ENCODE assay signal across 22 cellular contexts in the genomic region with DNA sequence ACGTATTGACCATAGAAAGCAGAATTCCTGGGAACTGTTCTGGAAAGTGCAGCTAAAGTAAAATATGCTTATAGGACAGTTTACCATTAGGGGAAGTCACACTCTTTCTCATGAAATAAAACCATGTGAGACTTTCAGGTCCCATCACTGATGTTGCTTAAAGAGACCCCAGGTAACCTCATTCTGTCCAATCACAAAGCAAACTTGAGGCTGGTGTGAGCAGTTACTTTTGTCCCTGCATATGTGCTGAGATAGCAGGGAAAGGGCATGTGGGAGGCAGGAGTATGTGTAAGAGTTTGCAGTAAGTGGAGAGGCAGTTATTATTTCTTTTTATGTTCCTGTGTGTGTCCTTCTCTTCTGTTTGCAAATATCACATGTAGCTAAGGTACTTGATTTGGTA. TPM values are rescaled to one million over a fixed set of nuclear protein-coding genes. Genes with fewer than 3 reads are reported as not detected.
DNase-seq lines count a peak whose midpoint lies in the region; ATAC-seq, FAIRE-seq and TF ChIP-seq lines count a peak whose summit lies in the region.
"Had no signal": no experiment of that assay in that cellular context is flagged by ENCODE, and none has a peak within 500 bp of the region (broad histone marks: within the 10 kb centered on the region; RNA-seq: fewer than 3 reads in every experiment).

No MANE protein-coding gene starts in this region.

- peak overlapping the region; percentile 22; the same call in 1 of the 2 replicates for H3K27ac Mint-ChIP-seq in GM23338
- H3K27ac Mint-ChIP-seq: HFFc6 had no signal

- no peak overlapping the region for H3K4me3 ChIP-seq in GM23338
- H3K4me3 ChIP-seq in Karpas-422 (ENCODE audit: low read length) = no peak overlapping the region
- no peak overlapping the region for H3K4me3 ChIP-seq in K562
- no peak overlapping the region for H3K4me3 ChIP-seq in HepG2 (replicated peaks in 1 of 3; ENCODE audit: insufficient read depth in 1 of 3, low read depth in 2 of 3, low read length in 3 of 3)
- H3K4me3 ChIP-seq: GM12878 had no signal

- no peaks in the 10 kb centered on the region for H3K36me3 Mint-ChIP-seq in GM23338 (ENCODE audit: low read depth)
- H3K36me3 Mint-ChIP-seq: CD14-positive monocyte; CD8-positive, alpha-beta memory T cell; IgD-negative memory B cell had no signal

- H3K36me3 ChIP-seq in GM23338 (ENCODE audit: insufficient read depth) = no peaks in the 10 kb centered on the region
- H3K36me3 ChIP-seq in Karpas-422 (ENCODE audit: insufficient read depth, low read length) = no peaks in the 10 kb centered on the region
- no peaks in the 10 kb centered on the region for H3K36me3 ChIP-seq in K562 (ENCODE audit: control insufficient read depth, insufficient read depth, low read length)
- H3K36me3 ChIP-seq in HepG2 (replicated peaks in 1 of 2; ENCODE audit: control insufficient read depth in 1 of 2, insufficient read depth in 2 of 2, low read length in 2 of 2) = no peaks in the 10 kb centered on the region

- no peak for TF ChIP-seq RAD21 in K562 (CRISPR knock-in tag; conservative IDR thresholded peaks at IDR 0.05 in 1 of 2, IDR thresholded peaks at IDR 0.05 in 1 of 2)
- TF ChIP-seq RAD21 in HepG2 (CRISPR knock-in tag; IDR thresholded peaks at IDR 0.05) = no peak

- H3K4me1 ChIP-seq in GM23338 (ENCODE audit: insufficient read depth) (peaks cover 14% of the 10 kb centered on the region), Karpas-422 (ENCODE audit: low read length) (0 out of 2 replicates have a peak, but pooled peaks cover 4% of the 10 kb centered on the region), K562 (replicated peaks in 1 of 2; ENCODE audit: control insufficient read depth in 2 of 2, insufficient read depth in 2 of 2, low read length in 2 of 2) (no peaks in the 10 kb centered on the region), HepG2 (ENCODE audit: insufficient read depth, low read length) (peaks cover 10% of the 10 kb centered on the region)

- H3K9ac ChIP-seq in Karpas-422 (ENCODE audit: low read length) = no peak overlapping the region
- no peak overlapping the region for H3K9ac ChIP-seq in K562 (ENCODE audit: insufficient read depth in 1 of 2, low read depth in 2 of 2, low read length in 2 of 2)
- no peak overlapping the region for H3K9ac ChIP-seq in HepG2 (ENCODE audit: insufficient read depth, low read depth, low read length)
- H3K9ac ChIP-seq: KMS-11 had no signal

- intact Hi-C loops in K562 (cut with micrococcal nuclease) = no loop called here
- intact Hi-C loops in HepG2 (cut with micrococcal nuclease; ENCODE audit: unreplicated experiment) = no loop called here
- intact Hi-C loops in Right ventricle myocardium inferior (cut with DNase I) = no loop called here

- DNase-seq in GM23338 (ENCODE audit: low spot score) (no peak), Karpas-422 (no peak), K562 (ENCODE audit: extremely low read depth in 1 of 4, low spot score in 3 of 4) (no peak), HepG2 (ENCODE audit: low spot score) (no peak), Right ventricle myocardium inferior (ENCODE audit: missing footprints) (no peak), COR-L47 (lab: John Stamatoyannopoulos, UW) (no peak)
- DNase-seq: CD8-positive, alpha-beta memory T cell; DMS 273 treated with DMSO at 0.1 percent for 48 hours; DMS79; HCEC 1CT; HFFc6 had no signal

- TF ChIP-seq EP300 in K562 (IDR thresholded peaks at IDR 0.05; ENCODE audit: low read length) (no peak), HepG2 (IDR thresholded peaks at IDR 0.05; ENCODE audit: low read depth in 2 of 2, low read length in 2 of 2) (no peak), HepG2 (CRISPR knock-in tag; IDR thresholded peaks at IDR 0.05; ENCODE audit: borderline replicate concordance) (no peak)

- no peaks in the 10 kb centered on the region for H3F3A ChIP-seq in GM23338 (replicated peaks; ENCODE audit: low read depth)

- H3K27me3 ChIP-seq in GM23338 (ENCODE audit: insufficient read depth) (no peaks in the 10 kb centered on the region), Karpas-422 (ENCODE audit: low read length) (no peaks in the 10 kb centered on the region), K562 (ENCODE audit: control insufficient read depth in 2 of 2, insufficient read depth in 2 of 2, low read length in 2 of 2) (peaks cover 3 to 9% of the 10 kb centered on the region in 2 experiments; a peak in 3 of 5 replicates), HepG2 (ENCODE audit: control insufficient read depth in 1 of 2, insufficient read depth in 2 of 2, low read length in 2 of 2) (no peaks in the 10 kb centered on the region)

- no peak for TF ChIP-seq CTCF in GM23338 (conservative IDR thresholded peaks at IDR 0.05; ENCODE audit: low read depth in 2 of 2)
- no peak for TF ChIP-seq CTCF in K562 (IDR thresholded peaks at IDR 0.05 in 2 of 3, conservative IDR thresholded peaks at IDR 0.05 in 1 of 3; ENCODE audit: insufficient read depth in 2 of 3, low read depth in 1 of 3, low read length in 3 of 3)
- TF ChIP-seq CTCF in HepG2 (CRISPR knock-in tag; IDR thresholded peaks at IDR 0.05) = no peak

- TF ChIP-seq POLR2A in K562 (conservative IDR thresholded peaks at IDR 0.05) (no peak), HepG2 (IDR thresholded peaks at IDR 0.05; ENCODE audit: insufficient read depth in 1 of 2, low read depth in 2 of 2, low read length in 2 of 2) (no peak)

- POLR2A ChIA-PET in K562 (lab: Yijun Ruan, JAX) = interaction anchor here (0.6 to 0.7 kb wide), 2 partner anchors 9 to 40 kb away, joined by 3 read pairs; no protein-coding TSS in a partner anchor
- POLR2A ChIA-PET in HepG2 (lab: Yijun Ruan, JAX) = no interaction called here

- ATAC-seq in GM23338 (no peak), K562 (no peak), HepG2 (no peak), Right ventricle myocardium inferior (no peak), HG03469 (IDR thresholded peaks at IDR 0.05; ENCODE audit: unreplicated experiment) (no peak), GM21360 (IDR thresholded peaks at IDR 0.05; ENCODE audit: unreplicated experiment) (no peak)
- ATAC-seq: GM12878 had no signal

- CTCF ChIA-PET in K562 (lab: Yijun Ruan, JAX; ENCODE audit: low intra/inter-chr PET ratio) = no interaction called here
- CTCF ChIA-PET in HepG2 (lab: Yijun Ruan, JAX; ENCODE audit: low intra/inter-chr PET ratio, low total read pairs) = no interaction called here

- H3K27ac ChIP-seq in GM23338 (ENCODE audit: low read depth) (no peak overlapping the region), Karpas-422 (ENCODE audit: low read length) (no peak overlapping the region), K562 (ENCODE audit: extremely low read depth, low read depth, low read length) (no peak overlapping the region), HepG2 (ENCODE audit: extremely low read length, insufficient read depth, low read length) (no peak overlapping the region)
- H3K27ac ChIP-seq: KMS-11 had no signal

- no peaks in the 10 kb centered on the region for H3K79me2 ChIP-seq in GM23338 (replicated peaks; ENCODE audit: insufficient read depth)
- H3K79me2 ChIP-seq in Karpas-422 (ENCODE audit: low read length) = no peaks in the 10 kb centered on the region
- no peaks in the 10 kb centered on the region for H3K79me2 ChIP-seq in K562 (ENCODE audit: control insufficient read depth, insufficient read depth, low read length)
- no peaks in the 10 kb centered on the region for H3K79me2 ChIP-seq in HepG2 (ENCODE audit: insufficient read depth, low read length)

- FAIRE-seq in K562 (lab: Jason Lieb, UNC) (no peak), HepG2 (lab: Jason Lieb, UNC) (no peak)
- FAIRE-seq: GM12878, GM18507, H1 had no signal

- H4K20me1 ChIP-seq in GM23338 (replicated peaks; ENCODE audit: insufficient read depth) (no peaks in the 10 kb centered on the region), Karpas-422 (ENCODE audit: insufficient read depth, low read depth, low read length) (no peaks in the 10 kb centered on the region), K562 (replicated peaks; ENCODE audit: control insufficient read depth, insufficient read depth, low read length) (no peaks in the 10 kb centered on the region; the same call in 1 of the 2 replicates), HepG2 (ENCODE audit: insufficient read depth, low read length) (no peaks in the 10 kb centered on the region)

- no peak overlapping the region for H3K4me2 ChIP-seq in GM23338
- no peak overlapping the region for H3K4me2 ChIP-seq in Karpas-422 (ENCODE audit: low read depth, low read length, poor library complexity, severe bottlenecking)
- no peak overlapping the region for H3K4me2 ChIP-seq in K562 (ENCODE audit: insufficient read depth, low read length)
- no peak overlapping the region for H3K4me2 ChIP-seq in HepG2 (ENCODE audit: low read depth, low read length)
- H3K4me2 ChIP-seq: KMS-11 had no signal

- H3K27me3 Mint-ChIP-seq in GM23338 (ENCODE audit: insufficient read depth, low read depth, poor library complexity) = peaks cover 2% of the 10 kb centered on the region

- 0% methylated on average over 1 of the region's 1 CpG for WGBS in K562 (ENCODE audit: insufficient coverage, low coverage, missing lambda C conversion rate)
- WGBS in HepG2 (ENCODE audit: low lambda C conversion rate) = 40% methylated on average over 1 of the region's 1 CpG

- BruUV-seq in K562 (replicated peaks; lab: Mats Ljungman, UMichigan) (no TSS peak), HepG2 (replicated peaks; lab: Mats Ljungman, UMichigan) (no TSS peak)

- H2AFZ ChIP-seq in GM23338 (no peak overlapping the region), Karpas-422 (ENCODE audit: low read length) (0 out of 2 replicates have a peak overlapping the region, but pooled peaks have one; percentile 21), K562 (ENCODE audit: low read depth, low read length) (no peak overlapping the region), HepG2 (ENCODE audit: low read length) (no peak overlapping the region)

- H3K4me3 Mint-ChIP-seq in GM23338 = no peak overlapping the region
- H3K4me3 Mint-ChIP-seq: CD14-positive monocyte; CD8-positive, alpha-beta memory T cell; HFFc6; IgD-negative memory B cell had no signal

- H3K9me2 ChIP-seq in GM23338 (ENCODE audit: insufficient read depth) (no peaks in the 10 kb centered on the region), Karpas-422 (replicated peaks; ENCODE audit: insufficient read depth, low read length) (no peaks in the 10 kb centered on the region)

- no peaks in the 10 kb centered on the region for H3K9me3 ChIP-seq in Karpas-422 (ENCODE audit: low read length)
- no peaks in the 10 kb centered on the region for H3K9me3 ChIP-seq in K562 (replicated peaks; ENCODE audit: control insufficient read depth, insufficient read depth, low read depth, low read length)
- no peaks in the 10 kb centered on the region for H3K9me3 ChIP-seq in HepG2 (ENCODE audit: low read length)

- H3K4me1 Mint-ChIP-seq in GM23338 = peaks cover 44% of the 10 kb centered on the region
- H3K4me1 Mint-ChIP-seq: IgD-negative memory B cell had no signal

- H3K9me3 Mint-ChIP-seq in GM23338 = no peaks in the 10 kb centered on the region
- H3K9me3 Mint-ChIP-seq: CD14-positive monocyte; CD8-positive, alpha-beta memory T cell; HFFc6; IgD-negative memory B cell had no signal

- no peaks in the 10 kb centered on the region for H3K9me1 ChIP-seq in K562 (ENCODE audit: control insufficient read depth, insufficient read depth, low read length)

- in situ Hi-C loops in K562 (cut with MboI) = no loop called here
- in situ Hi-C loops in HepG2 (cut with HindIII; ENCODE audit: extremely low pct_ligation_motif_present, low pct_unique_long_range_greater_than_20kb) = no loop called here

RNA-seq across cellular contexts. Expression of gene GPR87, which starts 16.1 kb away (rescaled TPM):
- not detected in 2 replicates for total RNA-seq in GM23338 (2014; rRNA removed; shearing (Covaris generic))
- polyA plus RNA-seq in GM23338 (2016; fragmentation: Nextera tagmentation; extraction: Ambion mirVana) (0.21 TPM in 1 of 2 replicates, not detected in the other), K562 (2011; rRNA removed) (not detected in 2 replicates), K562 (2014; fragmentation: Illumina TruSeq; extraction: Trizol) (not detected in 2 replicates), K562 (2014; fragmentation: Nextera tagmentation; extraction: Ambion mirVana) (not detected), K562 (2014; rRNA removed) (not detected in 2 replicates), HepG2 (2011; rRNA removed) (0.05 TPM in 1 of 2 replicates, not detected in the other)
- not detected in 2 replicates for total RNA-seq in Karpas-422 (2014; rRNA removed; shearing (Covaris generic); ENCODE audit: low replicate concordance)
- total RNA-seq in K562 (2011; cell fraction: chromatin; rRNA removed; ENCODE audit: low replicate concordance) = not detected in 2 replicates
- not detected in 2 replicates for total RNA-seq in K562 (2011; cell fraction: nucleolus; rRNA removed)
- not detected in 2 replicates for total RNA-seq in K562 (2011; cell fraction: nucleoplasm; rRNA removed)
- total RNA-seq in K562 (2014; rRNA removed) (not detected in 2 replicates), K562 (2014; rRNA removed; fragmentation: Illumina TruSeq; extraction: Trizol) (not detected in 2 replicates), K562 (2015; rRNA removed; fragmentation: Illumina TruSeq; extraction: Trizol) (not detected in 2 replicates), K562 (2021) (not detected in 2 replicates), HepG2 (2016; rRNA removed; fragmentation: Illumina TruSeq; extraction: Trizol) (not detected in 2 replicates), Right ventricle myocardium inferior (not detected)
- not detected in 2 replicates for polyA plus RNA-seq in K562 (2011; cell fraction: cytosol; rRNA removed)
- not detected in 2 replicates for polyA plus RNA-seq in K562 (2011; cell fraction: nucleus; rRNA removed)
- polyA plus RNA-seq in K562 (2012) = not detected in 2 replicates
- polyA minus RNA-seq in K562 (2011; rRNA and poly(A)+ RNA removed) = not detected in 2 replicates
- not detected in 2 replicates for polyA minus RNA-seq in K562 (2011; cell fraction: cytosol; rRNA and poly(A)+ RNA removed)
- polyA minus RNA-seq in K562 (2011; cell fraction: nucleus; rRNA and poly(A)+ RNA removed) = not detected in 2 replicates
- not detected in 2 replicates for total RNA-seq in HepG2 (2016; cell fraction: cytosol; rRNA removed; fragmentation: Illumina TruSeq; extraction: Trizol; ENCODE audit: low read depth)
- not detected in 2 replicates for total RNA-seq in HepG2 (2016; cell fraction: insoluble cytoplasmic fraction; rRNA removed; fragmentation: Illumina TruSeq; extraction: Trizol)
- total RNA-seq in HepG2 (2016; cell fraction: membrane; rRNA removed; fragmentation: Illumina TruSeq; extraction: Trizol) = not detected in 2 replicates
- not detected in 2 replicates for total RNA-seq in HepG2 (2016; cell fraction: nucleus; rRNA removed; fragmentation: Illumina TruSeq; extraction: Trizol)
- not detected in 2 replicates for polyA plus RNA-seq in HepG2 (2011; cell fraction: cytosol; rRNA removed)
- not detected in 2 replicates for polyA plus RNA-seq in HepG2 (2011; cell fraction: nucleus; rRNA removed)
- not detected in 2 replicates for polyA plus RNA-seq in HepG2 (2012)
- polyA plus RNA-seq in HepG2 (2016; cell fraction: cytosol; fragmentation: Illumina TruSeq; extraction: Trizol; ENCODE audit: low read depth) = not detected in 2 replicates
- not detected in 2 replicates for polyA plus RNA-seq in HepG2 (2016; cell fraction: insoluble cytoplasmic fraction; fragmentation: Illumina TruSeq; extraction: Trizol; ENCODE audit: low read depth)
- polyA plus RNA-seq in HepG2 (2016; cell fraction: membrane; fragmentation: Illumina TruSeq; extraction: Trizol; ENCODE audit: low read depth) = not detected in 2 replicates
- not detected in 2 replicates for polyA plus RNA-seq in HepG2 (2016; cell fraction: nucleus; fragmentation: Illumina TruSeq; extraction: Trizol; ENCODE audit: insufficient read depth, low read depth)
- not detected in 2 replicates for polyA minus RNA-seq in HepG2 (2011; rRNA and poly(A)+ RNA removed; ENCODE audit: low replicate concordance)
- not detected in 2 replicates for polyA minus RNA-seq in HepG2 (2011; cell fraction: cytosol; rRNA and poly(A)+ RNA removed)
- polyA minus RNA-seq in HepG2 (2011; cell fraction: nucleus; rRNA and poly(A)+ RNA removed) = not detected in 2 replicates
- total RNA-seq: A673, H1, HFFc6 had no signal
- polyA plus RNA-seq: BJ; CD8-positive, alpha-beta memory T cell; IgD-negative memory B cell had no signal

RNA-seq across cellular contexts. Expression of gene P2RY14, which starts 22.2 kb away (rescaled TPM):
- total RNA-seq in GM23338 (2014; rRNA removed; shearing (Covaris generic)) = not detected in 2 replicates
- polyA plus RNA-seq in GM23338 (2016; fragmentation: Nextera tagmentation; extraction: Ambion mirVana) (0.95 and 1.2 TPM in 2 replicates), K562 (2011; rRNA removed) (not detected in 2 replicates), K562 (2014; fragmentation: Illumina TruSeq; extraction: Trizol) (not detected in 2 replicates), K562 (2014; fragmentation: Nextera tagmentation; extraction: Ambion mirVana) (not detected), K562 (2014; rRNA removed) (not detected in 2 replicates), HepG2 (2011; rRNA removed) (not detected in 2 replicates)
- total RNA-seq in Karpas-422 (2014; rRNA removed; shearing (Covaris generic); ENCODE audit: low replicate concordance) = not detected in 2 replicates
- not detected in 2 replicates for total RNA-seq in K562 (2011; cell fraction: chromatin; rRNA removed; ENCODE audit: low replicate concordance)
- not detected in 2 replicates for total RNA-seq in K562 (2011; cell fraction: nucleolus; rRNA removed)
- total RNA-seq in K562 (2011; cell fraction: nucleoplasm; rRNA removed) = not detected in 2 replicates
- total RNA-seq in K562 (2014; rRNA removed) (not detected in 2 replicates), K562 (2014; rRNA removed; fragmentation: Illumina TruSeq; extraction: Trizol) (not detected in 2 replicates), K562 (2015; rRNA removed; fragmentation: Illumina TruSeq; extraction: Trizol) (not detected in 2 replicates), K562 (2021) (not detected in 2 replicates), HepG2 (2016; rRNA removed; fragmentation: Illumina TruSeq; extraction: Trizol) (not detected in 2 replicates), Right ventricle myocardium inferior (3.9 TPM)
- polyA plus RNA-seq in K562 (2011; cell fraction: cytosol; rRNA removed) = not detected in 2 replicates
- polyA plus RNA-seq in K562 (2011; cell fraction: nucleus; rRNA removed) = not detected in 2 replicates
- not detected in 2 replicates for polyA plus RNA-seq in K562 (2012)
- polyA minus RNA-seq in K562 (2011; rRNA and poly(A)+ RNA removed) = not detected in 2 replicates
- polyA minus RNA-seq in K562 (2011; cell fraction: cytosol; rRNA and poly(A)+ RNA removed) = not detected in 2 replicates
- not detected in 2 replicates for polyA minus RNA-seq in K562 (2011; cell fraction: nucleus; rRNA and poly(A)+ RNA removed)
- not detected in 2 replicates for total RNA-seq in HepG2 (2016; cell fraction: cytosol; rRNA removed; fragmentation: Illumina TruSeq; extraction: Trizol; ENCODE audit: low read depth)
- not detected in 2 replicates for total RNA-seq in HepG2 (2016; cell fraction: insoluble cytoplasmic fraction; rRNA removed; fragmentation: Illumina TruSeq; extraction: Trizol)
- not detected in 2 replicates for total RNA-seq in HepG2 (2016; cell fraction: membrane; rRNA removed; fragmentation: Illumina TruSeq; extraction: Trizol)
- total RNA-seq in HepG2 (2016; cell fraction: nucleus; rRNA removed; fragmentation: Illumina TruSeq; extraction: Trizol) = not detected in 2 replicates
- not detected in 2 replicates for polyA plus RNA-seq in HepG2 (2011; cell fraction: cytosol; rRNA removed)
- polyA plus RNA-seq in HepG2 (2011; cell fraction: nucleus; rRNA removed) = not detected in 2 replicates
- polyA plus RNA-seq in HepG2 (2012) = not detected in 2 replicates
- not detected in 2 replicates for polyA plus RNA-seq in HepG2 (2016; cell fraction: cytosol; fragmentation: Illumina TruSeq; extraction: Trizol; ENCODE audit: low read depth)
- not detected in 2 replicates for polyA plus RNA-seq in HepG2 (2016; cell fraction: insoluble cytoplasmic fraction; fragmentation: Illumina TruSeq; extraction: Trizol; ENCODE audit: low read depth)
- not detected in 2 replicates for polyA plus RNA-seq in HepG2 (2016; cell fraction: membrane; fragmentation: Illumina TruSeq; extraction: Trizol; ENCODE audit: low read depth)
- polyA plus RNA-seq in HepG2 (2016; cell fraction: nucleus; fragmentation: Illumina TruSeq; extraction: Trizol; ENCODE audit: insufficient read depth, low read depth) = not detected in 2 replicates
- not detected in 2 replicates for polyA minus RNA-seq in HepG2 (2011; rRNA and poly(A)+ RNA removed; ENCODE audit: low replicate concordance)
- polyA minus RNA-seq in HepG2 (2011; cell fraction: cytosol; rRNA and poly(A)+ RNA removed) = not detected in 2 replicates
- not detected in 2 replicates for polyA minus RNA-seq in HepG2 (2011; cell fraction: nucleus; rRNA and poly(A)+ RNA removed)
- total RNA-seq: A673, G401, H1, HFFc6 had no signal
- polyA plus RNA-seq: BJ, H1 had no signal

RNA-seq across cellular contexts. Expression of gene P2RY13, which starts 28.8 kb away (rescaled TPM):
- total RNA-seq in GM23338 (2014; rRNA removed; shearing (Covaris generic)) = not detected in 2 replicates
- polyA plus RNA-seq in GM23338 (2016; fragmentation: Nextera tagmentation; extraction: Ambion mirVana) = 0.38 and 0.68 TPM in 2 replicates
- total RNA-seq in Karpas-422 (2014; rRNA removed; shearing (Covaris generic); ENCODE audit: low replicate concordance) = 0.40 and 0.97 TPM in 2 replicates
- total RNA-seq in K562 (2011; cell fraction: chromatin; rRNA removed; ENCODE audit: low replicate concordance) = not detected in 2 replicates
- not detected in 2 replicates for total RNA-seq in K562 (2011; cell fraction: nucleolus; rRNA removed)
- not detected in 2 replicates for total RNA-seq in K562 (2011; cell fraction: nucleoplasm; rRNA removed)
- total RNA-seq in K562 (2014; rRNA removed) = not detected in 2 replicates
- total RNA-seq in K562 (2014; rRNA removed; fragmentation: Illumina TruSeq; extraction: Trizol) = not detected in 2 replicates
- total RNA-seq in K562 (2015; rRNA removed; fragmentation: Illumina TruSeq; extraction: Trizol) = not detected in 2 replicates
- total RNA-seq in K562 (2021) = not detected in 2 replicates
- not detected in 2 replicates for polyA plus RNA-seq in K562 (2011; rRNA removed)
- polyA plus RNA-seq in K562 (2011; cell fraction: cytosol; rRNA removed) = not detected in 2 replicates
- polyA plus RNA-seq in K562 (2011; cell fraction: nucleus; rRNA removed) = not detected in 2 replicates
- not detected in 2 replicates for polyA plus RNA-seq in K562 (2012)
- not detected in 2 replicates for polyA plus RNA-seq in K562 (2014; fragmentation: Illumina TruSeq; extraction: Trizol)
- polyA plus RNA-seq in K562 (2014; fragmentation: Nextera tagmentation; extraction: Ambion mirVana) = not detected
- not detected in 2 replicates for polyA plus RNA-seq in K562 (2014; rRNA removed)
- polyA minus RNA-seq in K562 (2011; rRNA and poly(A)+ RNA removed) = not detected in 2 replicates
- not detected in 2 replicates for polyA minus RNA-seq in K562 (2011; cell fraction: cytosol; rRNA and poly(A)+ RNA removed)
- polyA minus RNA-seq in K562 (2011; cell fraction: nucleus; rRNA and poly(A)+ RNA removed) = not detected in 2 replicates
- not detected in 2 replicates for total RNA-seq in HepG2 (2016; rRNA removed; fragmentation: Illumina TruSeq; extraction: Trizol)
- total RNA-seq in HepG2 (2016; cell fraction: cytosol; rRNA removed; fragmentation: Illumina TruSeq; extraction: Trizol; ENCODE audit: low read depth) = not detected in 2 replicates
- total RNA-seq in HepG2 (2016; cell fraction: insoluble cytoplasmic fraction; rRNA removed; fragmentation: Illumina TruSeq; extraction: Trizol) = not detected in 2 replicates
- not detected in 2 replicates for total RNA-seq in HepG2 (2016; cell fraction: membrane; rRNA removed; fragmentation: Illumina TruSeq; extraction: Trizol)
- total RNA-seq in HepG2 (2016; cell fraction: nucleus; rRNA removed; fragmentation: Illumina TruSeq; extraction: Trizol) = not detected in 2 replicates
- polyA plus RNA-seq in HepG2 (2011; rRNA removed) = not detected in 2 replicates
- polyA plus RNA-seq in HepG2 (2011; cell fraction: cytosol; rRNA removed) = not detected in 2 replicates
- not detected in 2 replicates for polyA plus RNA-seq in HepG2 (2011; cell fraction: nucleus; rRNA removed)
- polyA plus RNA-seq in HepG2 (2012) = not detected in 2 replicates
- not detected in 2 replicates for polyA plus RNA-seq in HepG2 (2016; cell fraction: cytosol; fragmentation: Illumina TruSeq; extraction: Trizol; ENCODE audit: low read depth)
- polyA plus RNA-seq in HepG2 (2016; cell fraction: insoluble cytoplasmic fraction; fragmentation: Illumina TruSeq; extraction: Trizol; ENCODE audit: low read depth) = not detected in 2 replicates
- polyA plus RNA-seq in HepG2 (2016; cell fraction: membrane; fragmentation: Illumina TruSeq; extraction: Trizol; ENCODE audit: low read depth) = not detected in 2 replicates
- polyA plus RNA-seq in HepG2 (2016; cell fraction: nucleus; fragmentation: Illumina TruSeq; extraction: Trizol; ENCODE audit: insufficient read depth, low read depth) = not detected in 2 replicates
- not detected in 2 replicates for polyA minus RNA-seq in HepG2 (2011; rRNA and poly(A)+ RNA removed; ENCODE audit: low replicate concordance)
- polyA minus RNA-seq in HepG2 (2011; cell fraction: cytosol; rRNA and poly(A)+ RNA removed) = not detected in 2 replicates
- not detected in 2 replicates for polyA minus RNA-seq in HepG2 (2011; cell fraction: nucleus; rRNA and poly(A)+ RNA removed)
- 1.0 TPM for total RNA-seq in Right ventricle myocardium inferior
- total RNA-seq: A673; CD8-positive, alpha-beta memory T cell; G401; GM12878; H1; HFFc6 had no signal
- polyA plus RNA-seq: BJ; CD8-positive, alpha-beta memory T cell; GM12878; H1 had no signal
